ENCODE assay signal across 27 cellular contexts in genomic region chr2:226429476-226429875, GRCh38.
"Had no signal": no experiment of that assay in that cellular context is flagged by ENCODE, and none has a peak within 500 bp of the region (broad histone marks: within the 10 kb centered on the region; RNA-seq: fewer than 3 reads in every experiment).

No MANE protein-coding gene starts in this region.

- H3K36me3 ChIP-seq: adrenal gland, esophagus squamous epithelium, heart right ventricle, neural progenitor cell, tibial nerve, WERI-Rb-1 had no signal

- H3K4me2 ChIP-seq: neural progenitor cell had no signal

- H3K27me3 ChIP-seq: adrenal gland, esophagus squamous epithelium, heart right ventricle, neural progenitor cell, tibial nerve had no signal

- FAIRE-seq: small intestine had no signal

- H3K36me3 Mint-ChIP-seq: activated naive CD8-positive, alpha-beta T cell treated with anti-CD3 and anti-CD28 coated beads for 36 hours; brain; natural killer cell; neural progenitor cell had no signal

- DNase-seq: activated CD4-positive, alpha-beta T cell treated with anti-CD3 and anti-CD28 coated beads for 48 hours; activated CD4-positive, alpha-beta T cell treated with anti-CD3 and anti-CD28 coated beads, Interleukin-2, amount 50 U/mL, for 48 hours; activated CD8-positive, alpha-beta memory T cell treated with anti-CD3 and anti-CD28 coated beads for 24 hours; activated effector memory CD4-positive, alpha-beta T cell treated with Interleukin-2 at 50 U/mL for 16 hours; activated naive CD4-positive, alpha-beta T cell treated with anti-CD3 and anti-CD28 coated beads for 36 hours; activated naive CD8-positive, alpha-beta T cell treated with anti-CD3 and anti-CD28 coated beads for 36 hours; adrenal gland; aorta; endodermal cell; esophagus squamous epithelium; foreskin melanocyte; heart right ventricle; left cardiac atrium; midbrain; natural killer cell; occipital lobe; posterior cingulate gyrus; small intestine; stimulated activated naive CD4-positive, alpha-beta T cell treated with Interleukin-2 at 50 U/mL for 16 hours; T-helper 1 cell; WERI-Rb-1 had no signal

- H3K9me3 Mint-ChIP-seq: activated naive CD4-positive, alpha-beta T cell treated with anti-CD3 and anti-CD28 coated beads for 36 hours; activated naive CD8-positive, alpha-beta T cell treated with anti-CD3 and anti-CD28 coated beads for 36 hours; dendritic cell treated with granulocyte-macrophage colony-stimulating factor and Interleukin-4, amounts not matched to agents 40 ng/mL and 50 ng/mL, for 4 days; endodermal cell had no signal

- H3K4me3 ChIP-seq: adrenal gland, esophagus squamous epithelium, heart right ventricle, neural progenitor cell, tibial nerve had no signal

- H3K4me3 Mint-ChIP-seq: activated naive CD4-positive, alpha-beta T cell treated with anti-CD3 and anti-CD28 coated beads for 36 hours; activated naive CD8-positive, alpha-beta T cell treated with anti-CD3 and anti-CD28 coated beads for 36 hours; brain; dendritic cell treated with granulocyte-macrophage colony-stimulating factor and Interleukin-4, amounts not matched to agents 40 ng/mL and 50 ng/mL, for 4 days; endodermal cell; natural killer cell; neural progenitor cell had no signal

- H3K27ac Mint-ChIP-seq: activated naive CD4-positive, alpha-beta T cell treated with anti-CD3 and anti-CD28 coated beads for 36 hours; activated naive CD8-positive, alpha-beta T cell treated with anti-CD3 and anti-CD28 coated beads for 36 hours; brain; dendritic cell treated with granulocyte-macrophage colony-stimulating factor and Interleukin-4, amounts not matched to agents 40 ng/mL and 50 ng/mL, for 4 days; endodermal cell; natural killer cell; neural progenitor cell had no signal

- H3K4me1 ChIP-seq: adrenal gland, heart right ventricle had no signal

- H3K9me3 ChIP-seq: esophagus squamous epithelium, heart right ventricle, tibial nerve had no signal

- H2AFZ ChIP-seq: neural progenitor cell had no signal

- H3K27ac ChIP-seq: adrenal gland, esophagus squamous epithelium, heart right ventricle, neural progenitor cell, tibial nerve, WERI-Rb-1 had no signal

- H3K9ac ChIP-seq: neural progenitor cell had no signal

- H3K4me1 Mint-ChIP-seq: activated naive CD8-positive, alpha-beta T cell treated with anti-CD3 and anti-CD28 coated beads for 36 hours; natural killer cell had no signal

- ATAC-seq: activated CD4-positive, CD25-positive, alpha-beta regulatory T cell treated with anti-CD3 and anti-CD28 coated beads, Interleukin-2, amount 50 U/mL, for 24 hours; heart right ventricle; left cardiac atrium; natural killer cell; sciatic nerve had no signal
